In the genomic region with DNA sequence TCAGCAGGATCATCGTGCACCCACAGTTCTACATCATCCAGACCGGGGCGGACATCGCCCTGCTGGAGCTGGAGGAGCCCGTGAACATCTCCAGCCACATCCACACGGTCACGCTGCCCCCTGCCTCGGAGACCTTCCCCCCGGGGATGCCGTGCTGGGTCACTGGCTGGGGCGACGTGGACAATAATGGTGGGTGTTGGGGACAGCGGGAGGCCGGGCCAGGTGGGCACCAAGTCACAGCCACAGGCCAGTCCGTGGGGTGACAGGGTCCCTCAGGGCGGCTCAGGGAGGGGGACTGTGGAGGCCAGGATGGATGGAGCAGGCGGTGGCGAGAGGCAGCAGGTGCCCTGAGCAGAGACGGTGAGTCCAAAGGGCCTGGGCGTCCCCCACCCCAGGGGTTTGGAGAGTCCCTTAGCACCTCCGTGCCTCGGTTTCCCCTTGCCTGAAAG, we compare ENCODE assay signal across 30 cellular contexts. TPM values are rescaled to one million over a fixed set of nuclear protein-coding genes. Genes with fewer than 3 reads are reported as not detected.
"Had no signal": no experiment of that assay in that cellular context is flagged by ENCODE, and none has a peak within 500 bp of the region (broad histone marks: within the 10 kb centered on the region; RNA-seq: fewer than 3 reads in every experiment).

No MANE protein-coding gene starts in this region.

- DNase-seq: activated CD4-positive, alpha-beta memory T cell treated with anti-CD3 and anti-CD28 coated beads for 36 hours; activated CD4-positive, alpha-beta T cell treated with anti-CD3 and anti-CD28 coated beads, Interleukin-2, amount 10 ng/mL, durations not matched to agents 7 days and 5 days; activated CD4-positive, CD25-positive, alpha-beta regulatory T cell; activated naive CD4-positive, alpha-beta T cell treated with anti-CD3 and anti-CD28 coated beads, Interleukin-2, amount 50 U/mL, for 16 hours; activated T-cell treated with anti-CD3 and anti-CD28 coated beads for 4 hours; activated T-cell treated with anti-CD3 and anti-CD28 coated beads, Interleukin-2, amount 50 U/mL, for 48 hours; amniotic stem cell; body of pancreas; central memory CD4-positive, alpha-beta T cell; Karpas-422; MM.1S; NCI-H1105; NCI-H1436; NCI-H1694 treated with DMSO at 0.1 percent for 48 hours; NCI-H2029 treated with DMSO at 0.1 percent for 48 hours; NCI-H345; NCI-H510A treated with DMSO at 0.1 percent for 48 hours; NCI-H69; NK-92 treated with Interleukin-12 subunit alpha and Interleukin-12 subunit beta, amount 100 ng/mL, for 24 hours; OCI-M1; RPMI8226; SHP77 treated with DMSO at 0.1 percent for 48 hours; T-helper 1 cell had no signal

- H3K9me3 Mint-ChIP-seq: activated CD4-positive, alpha-beta memory T cell treated with anti-CD3 and anti-CD28 coated beads for 36 hours; activated CD4-positive, alpha-beta T cell treated with anti-CD3 and anti-CD28 coated beads, Interleukin-2, amount 10 ng/mL, durations not matched to agents 7 days and 5 days; activated T-helper 17 cell treated with anti-CD3 and anti-CD28 coated beads, Interleukin-2, amount 50 U/mL, for 72 hours had no signal

- H3K4me1 Mint-ChIP-seq: activated T-helper 17 cell treated with anti-CD3 and anti-CD28 coated beads, Interleukin-2, amount 50 U/mL, for 72 hours had no signal

- H3K4me3 Mint-ChIP-seq: activated CD4-positive, alpha-beta memory T cell treated with anti-CD3 and anti-CD28 coated beads for 36 hours; activated CD4-positive, alpha-beta T cell treated with anti-CD3 and anti-CD28 coated beads, Interleukin-2, amount 10 ng/mL, durations not matched to agents 7 days and 5 days; activated T-helper 17 cell treated with anti-CD3 and anti-CD28 coated beads, Interleukin-2, amount 50 U/mL, for 72 hours had no signal

- H3K27ac ChIP-seq: ascending aorta, body of pancreas, VCaP had no signal

- ATAC-seq: activated T-helper 17 cell treated with anti-CD3 and anti-CD28 coated beads, Interleukin-2, amount 50 U/mL, for 72 hours; body of pancreas; Panc1 had no signal

- H3K36me3 ChIP-seq: ascending aorta had no signal

- H3K9me3 ChIP-seq: ascending aorta, body of pancreas had no signal

- H3K27me3 ChIP-seq: ascending aorta had no signal

- H3K4me3 ChIP-seq: ascending aorta, body of pancreas had no signal

- H3K27ac Mint-ChIP-seq: activated CD4-positive, alpha-beta memory T cell treated with anti-CD3 and anti-CD28 coated beads for 36 hours; activated CD4-positive, alpha-beta T cell treated with anti-CD3 and anti-CD28 coated beads, Interleukin-2, amount 10 ng/mL, durations not matched to agents 7 days and 5 days; activated T-helper 17 cell treated with anti-CD3 and anti-CD28 coated beads, Interleukin-2, amount 50 U/mL, for 72 hours had no signal

- H3K36me3 Mint-ChIP-seq: activated CD4-positive, alpha-beta memory T cell treated with anti-CD3 and anti-CD28 coated beads for 36 hours had no signal

- H3K4me1 ChIP-seq: ascending aorta had no signal

RNA-seq across cellular contexts. Expression of gene TPSD1, which starts 1.0 kb away (rescaled TPM):
- total RNA-seq: activated CD4-positive, alpha-beta memory T cell treated with anti-CD3 and anti-CD28 coated beads for 36 hours; activated CD4-positive, alpha-beta T cell treated with anti-CD3 and anti-CD28 coated beads, Interleukin-2, amount 10 ng/mL, durations not matched to agents 7 days and 5 days; activated CD8-positive, alpha-beta memory T cell treated with anti-CD3 and anti-CD28 coated beads for 36 hours; activated T-helper 17 cell treated with anti-CD3 and anti-CD28 coated beads, Interleukin-2, amount 50 U/mL, for 72 hours; bronchial epithelial cell; T-helper 2 cell treated with Interferon-gamma antibody and Interleukin-4, amounts not matched to agents 100 ng/mL and 5 ng/mL, for 36 hours had no signal

RNA-seq across cellular contexts. Expression of gene TPSAB1, which starts 16.4 kb away (rescaled TPM):
- total RNA-seq: activated CD4-positive, alpha-beta memory T cell treated with anti-CD3 and anti-CD28 coated beads for 36 hours; activated CD4-positive, alpha-beta T cell treated with anti-CD3 and anti-CD28 coated beads, Interleukin-2, amount 10 ng/mL, durations not matched to agents 7 days and 5 days; activated CD8-positive, alpha-beta memory T cell treated with anti-CD3 and anti-CD28 coated beads for 36 hours; bronchial epithelial cell; T-helper 2 cell treated with Interferon-gamma antibody and Interleukin-4, amounts not matched to agents 100 ng/mL and 5 ng/mL, for 36 hours had no signal

RNA-seq across cellular contexts. Expression of gene TPSB2, which starts 26.9 kb away (rescaled TPM):
- total RNA-seq: activated CD4-positive, alpha-beta memory T cell treated with anti-CD3 and anti-CD28 coated beads for 36 hours; activated CD4-positive, alpha-beta T cell treated with anti-CD3 and anti-CD28 coated beads, Interleukin-2, amount 10 ng/mL, durations not matched to agents 7 days and 5 days; activated CD8-positive, alpha-beta memory T cell treated with anti-CD3 and anti-CD28 coated beads for 36 hours; activated T-helper 17 cell treated with anti-CD3 and anti-CD28 coated beads, Interleukin-2, amount 50 U/mL, for 72 hours; ascending aorta; bronchial epithelial cell; T-helper 2 cell treated with Interferon-gamma antibody and Interleukin-4, amounts not matched to agents 100 ng/mL and 5 ng/mL, for 36 hours had no signal

RNA-seq across cellular contexts. Expression of gene TPSG1, which starts 31.8 kb away (rescaled TPM):
- total RNA-seq: activated CD4-positive, alpha-beta memory T cell treated with anti-CD3 and anti-CD28 coated beads for 36 hours; activated CD4-positive, alpha-beta T cell treated with anti-CD3 and anti-CD28 coated beads, Interleukin-2, amount 10 ng/mL, durations not matched to agents 7 days and 5 days; activated CD8-positive, alpha-beta memory T cell treated with anti-CD3 and anti-CD28 coated beads for 36 hours; activated T-helper 17 cell treated with anti-CD3 and anti-CD28 coated beads, Interleukin-2, amount 50 U/mL, for 72 hours; ascending aorta; body of pancreas; bronchial epithelial cell; T-helper 2 cell treated with Interferon-gamma antibody and Interleukin-4, amounts not matched to agents 100 ng/mL and 5 ng/mL, for 36 hours had no signal
